Comparison of ENCODE assay signal across 25 cellular contexts in the genomic region with DNA sequence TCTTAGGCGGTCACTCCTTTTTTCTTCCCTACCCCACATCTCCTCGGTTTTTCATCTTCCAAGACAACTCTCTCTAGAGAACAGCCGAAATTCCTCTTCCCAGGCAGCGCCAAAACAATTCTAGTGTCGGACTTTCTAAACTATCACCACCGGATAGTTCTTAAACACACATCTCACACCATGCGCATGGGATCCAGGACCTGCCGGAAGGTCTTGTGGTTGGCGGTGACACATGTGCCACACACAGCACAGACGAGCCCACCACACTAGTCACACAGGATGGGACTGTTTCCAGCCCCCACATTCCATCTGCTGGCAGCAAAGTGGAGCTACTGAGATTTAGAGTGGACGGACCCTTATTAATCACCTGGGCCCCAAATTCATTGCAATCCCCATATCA.
A peak's percentile ranks its signal among the peaks of the same experiment; 100 is the strongest.
DNase-seq lines count a peak whose midpoint lies in the region; ATAC-seq and TF ChIP-seq lines count a peak whose summit lies in the region.
"Had no signal": no experiment of that assay in that cellular context is flagged by ENCODE, and none has a peak within 500 bp of the region (broad histone marks: within the 10 kb centered on the region; RNA-seq: fewer than 3 reads in every experiment).

No MANE protein-coding gene starts in this region.

- H3K9me3 ChIP-seq in colonic mucosa (no peaks in the 10 kb centered on the region), endodermal cell (ENCODE audit: control insufficient read depth, low read length) (peaks cover 10% of the 10 kb centered on the region)
- H3K9me3 ChIP-seq: A549, BE2C had no signal

- no peak for TF ChIP-seq CTCF in colonic mucosa (IDR thresholded peaks at IDR 0.05)
- no peak for TF ChIP-seq CTCF in endodermal cell (conservative IDR thresholded peaks at IDR 0.05)
- TF ChIP-seq CTCF in osteocyte (IDR thresholded peaks at IDR 0.05), result no peak

- H3K27ac ChIP-seq in colonic mucosa (no peak overlapping the region), endodermal cell (ENCODE audit: low read depth, low read length) (no peak overlapping the region)
- H3K27ac ChIP-seq: 22Rv1, A549, BLaER1 had no signal

- H3K27ac Mint-ChIP-seq in endodermal cell (no peak overlapping the region), osteocyte (ENCODE audit: unreplicated experiment) (no peak overlapping the region)
- H3K27ac Mint-ChIP-seq: CD14-positive monocyte; CD4-positive, alpha-beta memory T cell; CD4-positive, CD25-positive, alpha-beta regulatory T cell; CD8-positive, alpha-beta memory T cell had no signal

- H3K9me3 Mint-ChIP-seq in endodermal cell (peaks cover 14% of the 10 kb centered on the region), osteocyte (ENCODE audit: unreplicated experiment) (peaks cover 5% of the 10 kb centered on the region)

- H3K4me1 ChIP-seq in colonic mucosa (no peaks in the 10 kb centered on the region), endodermal cell (ENCODE audit: control insufficient read depth, insufficient read depth, low read length) (peaks cover 2% of the 10 kb centered on the region)
- H3K4me1 ChIP-seq: A549, BE2C had no signal

- H3K4me1 Mint-ChIP-seq in endodermal cell, result no peaks in the 10 kb centered on the region
- no peaks in the 10 kb centered on the region for H3K4me1 Mint-ChIP-seq in osteocyte (ENCODE audit: unreplicated experiment)
- H3K4me1 Mint-ChIP-seq: CD14-positive monocyte; CD4-positive, alpha-beta memory T cell; CD4-positive, CD25-positive, alpha-beta regulatory T cell; CD8-positive, alpha-beta memory T cell had no signal

- H3K27me3 Mint-ChIP-seq in endodermal cell (ENCODE audit: insufficient read depth) (peaks cover 7% of the 10 kb centered on the region), osteocyte (ENCODE audit: unreplicated experiment) (peaks cover 5% of the 10 kb centered on the region)

- DNase-seq in colonic mucosa (peak; percentile 6), endodermal cell (peak; percentile 20), osteocyte (ENCODE audit: extremely low spot score, unreplicated experiment) (peak; percentile 42), Right ventricle myocardium superior (no peak), retina (no peak), dedifferentiated amniotic fluid mesenchymal stem cell (ENCODE audit: extremely low spot score) (no peak)
- DNase-seq: AML-193; BE2C; C1 segment of cervical spinal cord; CD4-positive, alpha-beta memory T cell; CD4-positive, CD25-positive, alpha-beta regulatory T cell; CD8-positive, alpha-beta memory T cell; COR-L47; DMS 273 treated with DMSO at 0.1 percent for 48 hours; DMS153; DMS53; DMS79; DND-41; EL; GDM1 had no signal

- ATAC-seq in Right ventricle myocardium superior (ENCODE audit: poor library complexity), result no peak
- ATAC-seq: A549, GM12878 had no signal

- H3K36me3 ChIP-seq in colonic mucosa, result no peaks in the 10 kb centered on the region
- no peaks in the 10 kb centered on the region for H3K36me3 ChIP-seq in endodermal cell (ENCODE audit: control insufficient read depth, insufficient read depth, low read length)
- H3K36me3 ChIP-seq: BE2C, BLaER1 had no signal

- no peaks in the 10 kb centered on the region for H3K36me3 Mint-ChIP-seq in endodermal cell (ENCODE audit: low read depth)
- H3K36me3 Mint-ChIP-seq in osteocyte (ENCODE audit: unreplicated experiment), result no peaks in the 10 kb centered on the region
- H3K36me3 Mint-ChIP-seq: CD14-positive monocyte; CD4-positive, alpha-beta memory T cell; CD4-positive, CD25-positive, alpha-beta regulatory T cell; CD8-positive, alpha-beta memory T cell had no signal

- H3K4me3 Mint-ChIP-seq in endodermal cell (no peak overlapping the region), osteocyte (ENCODE audit: unreplicated experiment) (no peak overlapping the region)
- H3K4me3 Mint-ChIP-seq: CD14-positive monocyte; CD4-positive, alpha-beta memory T cell; CD4-positive, CD25-positive, alpha-beta regulatory T cell had no signal

- H3K4me3 ChIP-seq in colonic mucosa (no peak overlapping the region), endodermal cell (ENCODE audit: low read length) (no peak overlapping the region)
- H3K4me3 ChIP-seq: A549, BLaER1, GM12878 had no signal

- H3K9ac ChIP-seq in colonic mucosa (ENCODE audit: low read depth in 2 of 2, low read length in 2 of 2), result no peak overlapping the region
- H3K9ac ChIP-seq in endodermal cell (ENCODE audit: extremely low read depth, low read length, poor library complexity, severe bottlenecking), result no peak overlapping the region
- H3K9ac ChIP-seq: BLaER1 had no signal

- H3K27me3 ChIP-seq in colonic mucosa (no peaks in the 10 kb centered on the region), endodermal cell (ENCODE audit: control insufficient read depth, insufficient read depth, low read length, poor library complexity, severe bottlenecking) (no peaks in the 10 kb centered on the region)
- H3K27me3 ChIP-seq: BE2C, BLaER1 had no signal

- 91 to 98% methylated on average over 9 to 11 of the region's 11 CpGs for WGBS in endodermal cell (ENCODE audit: insufficient coverage in 1 of 2, insufficient read length in 1 of 2), 2 experiments

- intact Hi-C loops in colonic mucosa (cut with DNase I), result no loop called here
- intact Hi-C loops in Right ventricle myocardium superior (cut with DNase I), result no loop called here

Comparison
In these comparisons a context has a peak if more than half of its experiments do, and no peak if none do; other contexts are left out.
1. DNase-seq: peak in colonic mucosa (single experiment), endodermal cell (single experiment) and osteocyte (single experiment); none in Right ventricle myocardium superior (single experiment), retina (single experiment) and dedifferentiated amniotic fluid mesenchymal stem cell (single experiment).